In genomic region chr2:72630767-72631166, GRCh38 we compare ENCODE assay signal across 30 cellular contexts.
A peak's percentile ranks its signal among the peaks of the same experiment; 100 is the strongest.
DNase-seq lines count a peak whose midpoint lies in the region; ATAC-seq and TF ChIP-seq lines count a peak whose summit lies in the region.
"Had no signal": no experiment of that assay in that cellular context is flagged by ENCODE, and none has a peak within 500 bp of the region (broad histone marks: within the 10 kb centered on the region; RNA-seq: fewer than 3 reads in every experiment).

No MANE protein-coding gene starts in this region.

- no peaks in the 10 kb centered on the region for H3K36me3 ChIP-seq in naive thymus-derived CD4-positive, alpha-beta T cell (ENCODE audit: control insufficient read depth in 2 of 3, insufficient read depth in 3 of 3, low read length in 3 of 3)
- H3K36me3 ChIP-seq: MG63, stomach, WERI-Rb-1 had no signal

- CTCF ChIA-PET in naive thymus-derived CD4-positive, alpha-beta T cell (lab: Charles Lee) = interaction anchor here (0.6 kb wide), 1 partner anchor 609 kb away, joined by 3 read pairs; no protein-coding TSS in a partner anchor

- no peaks in the 10 kb centered on the region for H3K27me3 ChIP-seq in naive thymus-derived CD4-positive, alpha-beta T cell (ENCODE audit: control insufficient read depth in 2 of 2, insufficient read depth in 2 of 2, low read length in 2 of 2)
- H3K27me3 ChIP-seq: MG63, stomach had no signal

- no peaks in the 10 kb centered on the region for H3K4me1 ChIP-seq in naive thymus-derived CD4-positive, alpha-beta T cell (ENCODE audit: control insufficient read depth in 2 of 2, insufficient read depth in 2 of 2, low read length in 2 of 2)

- POLR2A ChIA-PET in naive thymus-derived CD4-positive, alpha-beta T cell (lab: Charles Lee) = no interaction called here

- no peak for TF ChIP-seq CTCF in endothelial cell (IDR thresholded peaks at IDR 0.05; ENCODE audit: unreplicated experiment)

- intact Hi-C loops in naive thymus-derived CD4-positive, alpha-beta T cell (cut with micrococcal nuclease) = no loop called here

- H3K27ac ChIP-seq in naive thymus-derived CD4-positive, alpha-beta T cell (ENCODE audit: low read depth, low read length) = no peak overlapping the region
- H3K27ac ChIP-seq: RWPE1, stomach, WERI-Rb-1 had no signal

- H3K9me3 Mint-ChIP-seq in naive thymus-derived CD4-positive, alpha-beta T cell = no peaks in the 10 kb centered on the region
- no peaks in the 10 kb centered on the region for H3K9me3 Mint-ChIP-seq in endothelial cell (ENCODE audit: unreplicated experiment)
- H3K9me3 Mint-ChIP-seq: activated naive CD4-positive, alpha-beta T cell treated with anti-CD3 and anti-CD28 coated beads, Interleukin-2, amount 50 U/mL, for 24 hours; IgD-negative memory B cell had no signal

- H3K4me3 ChIP-seq in naive thymus-derived CD4-positive, alpha-beta T cell (ENCODE audit: low read length) = no peak overlapping the region
- H3K4me3 ChIP-seq: GM12878, MG63, stomach had no signal

- H3K36me3 Mint-ChIP-seq in naive thymus-derived CD4-positive, alpha-beta T cell = peaks cover 0 to 10% (median 5%) of the 10 kb centered on the region in 5 donors
- no peaks in the 10 kb centered on the region for H3K36me3 Mint-ChIP-seq in endothelial cell (ENCODE audit: low read depth, unreplicated experiment)
- H3K36me3 Mint-ChIP-seq: IgD-negative memory B cell had no signal

- peak; percentile 6 for DNase-seq in AG08395 (ENCODE audit: low spot score)
- peak; percentile 24 for DNase-seq in HT1080 (ENCODE audit: low read depth)
- DNase-seq in dermis blood vessel endothelial cell = peak; percentile 39
- DNase-seq in kidney tubule cell (ENCODE audit: low spot score) = peak; percentile 36
- no peak for DNase-seq in naive thymus-derived CD4-positive, alpha-beta T cell
- no peak for DNase-seq in endothelial cell (ENCODE audit: low spot score)
- DNase-seq: activated CD4-positive, alpha-beta T cell treated with anti-CD3 and anti-CD28 coated beads, Interleukin-2, amount 50 U/mL, for 1 hour; cerebellar nuclear complex; effector CD4-positive, alpha-beta T cell; glutamatergic neuron; left colon; mesendoderm; MG63; NCI-H1436; NCI-H2107; NCI-H524; occipital lobe; retina; SK-N-SH; stomach; T-helper 2 cell; trophoblast cell; WERI-Rb-1 had no signal

- ATAC-seq in HG03039 (IDR thresholded peaks at IDR 0.05; ENCODE audit: unreplicated experiment) (no peak), GM21786 (IDR thresholded peaks at IDR 0.05; ENCODE audit: unreplicated experiment) (no peak)
- no peak for ATAC-seq in naive thymus-derived CD4-positive, alpha-beta T cell
- ATAC-seq: esophagus mucosa, GM12878, left colon had no signal

- H3K4me1 Mint-ChIP-seq in naive thymus-derived CD4-positive, alpha-beta T cell = peaks cover 0 to 8% (median 2%) of the 10 kb centered on the region in 7 donors
- H3K4me1 Mint-ChIP-seq in endothelial cell (ENCODE audit: unreplicated experiment) = peaks cover 2% of the 10 kb centered on the region

- H3K9me3 ChIP-seq in naive thymus-derived CD4-positive, alpha-beta T cell (ENCODE audit: control insufficient read depth in 2 of 3, low read length in 3 of 3) = no peaks in the 10 kb centered on the region
- H3K9me3 ChIP-seq: MG63, SK-N-SH, stomach had no signal

- no peak overlapping the region for H3K27ac Mint-ChIP-seq in naive thymus-derived CD4-positive, alpha-beta T cell
- H3K27ac Mint-ChIP-seq in endothelial cell (ENCODE audit: unreplicated experiment) = no peak overlapping the region
- H3K27ac Mint-ChIP-seq: activated naive CD4-positive, alpha-beta T cell treated with anti-CD3 and anti-CD28 coated beads, Interleukin-2, amount 50 U/mL, for 24 hours; IgD-negative memory B cell had no signal

- H3K27me3 Mint-ChIP-seq in naive thymus-derived CD4-positive, alpha-beta T cell = peaks cover 0 to 4% (median 0%) of the 10 kb centered on the region in 5 donors
- H3K27me3 Mint-ChIP-seq in endothelial cell (ENCODE audit: unreplicated experiment) = no peaks in the 10 kb centered on the region
- H3K27me3 Mint-ChIP-seq: activated naive CD4-positive, alpha-beta T cell treated with anti-CD3 and anti-CD28 coated beads, Interleukin-2, amount 50 U/mL, for 24 hours; IgD-negative memory B cell had no signal

- no peak overlapping the region for H3K4me3 Mint-ChIP-seq in naive thymus-derived CD4-positive, alpha-beta T cell
- no peak overlapping the region for H3K4me3 Mint-ChIP-seq in endothelial cell (ENCODE audit: unreplicated experiment)
- H3K4me3 Mint-ChIP-seq: activated naive CD4-positive, alpha-beta T cell treated with anti-CD3 and anti-CD28 coated beads, Interleukin-2, amount 50 U/mL, for 24 hours; IgD-negative memory B cell had no signal

Comparison
In these comparisons a context has a peak if more than half of its experiments do, and no peak if none do; other contexts are left out.
1. DNase-seq: peak in AG08395 (single experiment), HT1080 (single experiment), dermis blood vessel endothelial cell (single experiment) and kidney tubule cell (single experiment); none in naive thymus-derived CD4-positive, alpha-beta T cell (0 of 9) and endothelial cell (single experiment).